ENCODE assay signal across 10 cellular contexts in the genomic region with DNA sequence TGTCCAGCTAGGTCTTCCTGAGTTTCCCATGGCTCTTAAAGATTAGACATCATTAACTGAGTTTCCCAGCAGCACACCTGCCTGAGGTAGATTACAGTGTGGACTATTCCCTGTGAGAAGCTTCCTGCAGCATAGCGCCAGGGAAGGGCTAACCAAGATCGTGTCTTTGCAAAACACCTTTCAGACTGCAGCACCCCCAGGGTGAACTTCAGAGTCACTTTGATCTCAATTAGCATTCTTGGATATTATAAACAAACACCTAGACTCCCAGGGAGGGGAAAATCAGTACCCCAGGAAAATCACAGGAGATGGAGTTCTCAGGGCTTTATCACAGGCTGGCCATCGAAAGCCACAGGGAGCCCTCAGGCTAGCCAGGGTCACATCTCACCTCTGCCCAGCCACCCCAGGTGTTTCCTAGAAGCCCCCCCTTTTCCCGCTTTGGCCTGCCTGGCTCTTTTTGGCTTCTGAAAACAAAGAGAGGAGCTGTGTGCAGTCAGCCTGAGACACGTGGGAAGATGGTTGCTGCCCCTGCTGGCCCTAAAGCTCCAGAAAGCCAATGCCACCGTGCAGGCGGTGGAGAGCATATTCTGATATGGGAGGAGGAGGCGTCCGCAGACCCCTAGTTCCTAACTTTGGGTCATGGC. TPM values are rescaled to one million over a fixed set of nuclear protein-coding genes. Genes with fewer than 3 reads are reported as not detected.
DNase-seq lines count a peak whose midpoint lies in the region; ATAC-seq, FAIRE-seq and TF ChIP-seq lines count a peak whose summit lies in the region.
"Had no signal": no experiment of that assay in that cellular context is flagged by ENCODE, and none has a peak within 500 bp of the region (broad histone marks: within the 10 kb centered on the region; RNA-seq: fewer than 3 reads in every experiment).

No MANE protein-coding gene starts in this region.

- CTCF ChIA-PET in Calu3 (lab: Charles Lee) (interaction anchor here (0.6 to 2.4 kb wide), 4 partner anchors 8 to 548 kb away, joined by 3 to 9 read pairs (median 6); no protein-coding TSS in a partner anchor), PC-3 (lab: Charles Lee) (interaction anchor here (0.5 kb wide), 1 partner anchor 245 kb away, joined by 3 read pairs; no protein-coding TSS in a partner anchor)

- H3K79me2 ChIP-seq in PC-3 (ENCODE audit: low read length): no peaks in the 10 kb centered on the region

- H3K36me3 ChIP-seq in PC-3 (ENCODE audit: low read depth, low read length) (no peaks in the 10 kb centered on the region), small intestine (ENCODE audit: control insufficient read depth in 2 of 2, insufficient read depth in 2 of 2, low read length in 2 of 2) (no peaks in the 10 kb centered on the region)

- H3K27me3 ChIP-seq in PC-3 (ENCODE audit: low read length) (no peaks in the 10 kb centered on the region), small intestine (ENCODE audit: control insufficient read depth in 2 of 2, insufficient read depth in 2 of 2, low read length in 2 of 2) (no peaks in the 10 kb centered on the region)

- H3F3A ChIP-seq in PC-3 (ENCODE audit: low read length, unreplicated experiment): no peaks in the 10 kb centered on the region

- H3K4me1 Mint-ChIP-seq in Calu3 (ENCODE audit: low read depth, unreplicated experiment): peaks cover 94% of the 10 kb centered on the region

- POLR2A ChIA-PET in PC-3 (lab: Charles Lee; ENCODE audit: unreplicated experiment): interaction anchor here (0.6 to 1.3 kb wide), 2 partner anchors 14 to 679 kb away, joined by 4 to 5 read pairs; no protein-coding TSS in a partner anchor

- H3K4me2 ChIP-seq in PC-3 (ENCODE audit: low read length): peak overlapping the region; percentile 51

- no peaks in the 10 kb centered on the region for H3K27me3 Mint-ChIP-seq in Calu3 (ENCODE audit: unreplicated experiment)

- H4K20me1 ChIP-seq in PC-3 (ENCODE audit: low read length): no peaks in the 10 kb centered on the region

- no peak overlapping the region for H3K9ac ChIP-seq in PC-3 (ENCODE audit: low read length)

- ATAC-seq in PC-3 (no peak), HG02623 (IDR thresholded peaks at IDR 0.05; ENCODE audit: unreplicated experiment) (no peak)

- TF ChIP-seq CTCF in Calu3 (IDR thresholded peaks at IDR 0.05; ENCODE audit: unreplicated experiment): no peak
- no peak for TF ChIP-seq CTCF in PC-3 (conservative IDR thresholded peaks at IDR 0.05; ENCODE audit: low read depth, low read length)

- H3K9me2 ChIP-seq in PC-3 (replicated peaks; ENCODE audit: low read length): no peaks in the 10 kb centered on the region

- BruUV-seq in Calu3 (replicated peaks; lab: Mats Ljungman, UMichigan) (no TSS peak), PC-3 (replicated peaks; lab: Mats Ljungman, UMichigan) (no TSS peak)

- peaks cover 60% of the 10 kb centered on the region for H3K36me3 Mint-ChIP-seq in Calu3 (ENCODE audit: insufficient read depth, unreplicated experiment)

- peak overlapping the region; percentile 92 for H3K27ac Mint-ChIP-seq in Calu3 (ENCODE audit: unreplicated experiment)

- peak overlapping the region; percentile 22; the same call in 1 of the 2 replicates for H3K27ac ChIP-seq in PC-3 (ENCODE audit: low read length)
- peak overlapping the region; percentile 91 for H3K27ac ChIP-seq in epithelial cell of prostate
- peak overlapping the region; percentile 48 to 96 for H3K27ac ChIP-seq in small intestine (ENCODE audit: low read depth in 1 of 2, low read length in 1 of 2)

- H3K4me3 ChIP-seq in PC-3 (ENCODE audit: low read length): no peak overlapping the region
- no peak overlapping the region for H3K4me3 ChIP-seq in small intestine (ENCODE audit: low read depth in 1 of 2, low read length in 2 of 2)

- DNase-seq in Calu3: no peak
- no peak for DNase-seq in PC-3
- no peak for DNase-seq in epithelial cell of prostate (ENCODE audit: low read depth, low spot score)
- DNase-seq in small intestine: peak; percentile 63
- no peak for DNase-seq in midbrain (lab: John Stamatoyannopoulos, UW)
- no peak for DNase-seq in NCI-H1105 (lab: John Stamatoyannopoulos, UW)
- DNase-seq in medulla oblongata (ENCODE audit: extremely low spot score): no peak
- DNase-seq: NCI-H1930, retina had no signal

- H2AFZ ChIP-seq in PC-3 (ENCODE audit: low read length): no peak overlapping the region

- WGBS in small intestine, 3 donors: 30 to 62% (median 57%) methylated on average over 9 of the region's 9 CpGs

- intact Hi-C loops in Calu3 (cut with micrococcal nuclease; ENCODE audit: unreplicated experiment) (no loop called here), PC-3 (cut with micrococcal nuclease) (no loop called here)

- no peaks in the 10 kb centered on the region for H3K9me3 Mint-ChIP-seq in Calu3 (ENCODE audit: low read depth, unreplicated experiment)

- H3K9me3 ChIP-seq in PC-3 (ENCODE audit: low read length): no peaks in the 10 kb centered on the region
- no peaks in the 10 kb centered on the region for H3K9me3 ChIP-seq in small intestine (ENCODE audit: control insufficient read depth, low read depth)

- H3K4me1 ChIP-seq in PC-3 (ENCODE audit: insufficient read depth, low read length) (peaks cover 49% of the 10 kb centered on the region), small intestine (ENCODE audit: control insufficient read depth in 2 of 2, insufficient read depth in 1 of 2, low read depth in 1 of 2, low read length in 1 of 2) (peaks cover 4 to 17% of the 10 kb centered on the region in 2 donors)

- peak overlapping the region; percentile 40 for H3K4me3 Mint-ChIP-seq in Calu3 (ENCODE audit: low read depth, unreplicated experiment)

- no peak for FAIRE-seq in small intestine (lab: Jason Lieb, UNC)

RNA-seq across cellular contexts. Expression of a gene that starts 18.6 kb away (rescaled TPM):
- 172 and 183 TPM in 2 replicates for total RNA-seq in Calu3 (2022)
- 35.1 and 42.0 TPM in 2 replicates for total RNA-seq in PC-3 (2014; rRNA removed)
- 10 to 100 TPM in 1 of 3 donors, 1 to 10 TPM in 2; 7.3 to 64.9 (median 9.4) TPM for polyA plus RNA-seq in small intestine

Comparison
In these comparisons a context has a peak if more than half of its experiments do, and no peak if none do; other contexts are left out.
1. H3K27ac ChIP-seq: peak in every context shown above with its lines; median percentile 91 in epithelial cell of prostate; 72 in small intestine; 22 in PC-3.